ENCODE assay signal across 1 cellular context in the genomic region with DNA sequence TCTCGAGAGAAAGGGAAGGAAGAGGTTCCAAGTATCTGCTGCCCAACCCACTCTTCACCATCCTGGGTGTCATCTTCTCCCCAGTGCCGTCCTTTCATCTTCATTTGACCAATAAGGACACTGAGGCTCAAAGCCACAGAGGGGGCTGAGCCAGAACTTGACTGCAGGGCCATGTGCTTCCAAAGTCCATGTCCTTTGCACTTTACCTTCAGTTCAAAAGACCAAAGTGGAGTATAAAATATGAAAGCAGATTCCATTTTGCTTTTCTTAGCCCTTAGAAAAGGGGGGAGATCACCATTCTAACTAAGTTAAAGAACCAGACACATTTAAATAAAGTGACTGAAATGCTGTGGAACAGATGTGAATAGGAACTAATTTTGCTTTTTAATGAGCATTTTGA.
TF ChIP-seq lines count a peak whose summit lies in the region.

No MANE protein-coding gene starts in this region.

TF ChIP-seq in GM23338, 12 proteins besides CTCF, POLR2A, EP300 and RAD21:
- TF ChIP-seq, protein P1, sequence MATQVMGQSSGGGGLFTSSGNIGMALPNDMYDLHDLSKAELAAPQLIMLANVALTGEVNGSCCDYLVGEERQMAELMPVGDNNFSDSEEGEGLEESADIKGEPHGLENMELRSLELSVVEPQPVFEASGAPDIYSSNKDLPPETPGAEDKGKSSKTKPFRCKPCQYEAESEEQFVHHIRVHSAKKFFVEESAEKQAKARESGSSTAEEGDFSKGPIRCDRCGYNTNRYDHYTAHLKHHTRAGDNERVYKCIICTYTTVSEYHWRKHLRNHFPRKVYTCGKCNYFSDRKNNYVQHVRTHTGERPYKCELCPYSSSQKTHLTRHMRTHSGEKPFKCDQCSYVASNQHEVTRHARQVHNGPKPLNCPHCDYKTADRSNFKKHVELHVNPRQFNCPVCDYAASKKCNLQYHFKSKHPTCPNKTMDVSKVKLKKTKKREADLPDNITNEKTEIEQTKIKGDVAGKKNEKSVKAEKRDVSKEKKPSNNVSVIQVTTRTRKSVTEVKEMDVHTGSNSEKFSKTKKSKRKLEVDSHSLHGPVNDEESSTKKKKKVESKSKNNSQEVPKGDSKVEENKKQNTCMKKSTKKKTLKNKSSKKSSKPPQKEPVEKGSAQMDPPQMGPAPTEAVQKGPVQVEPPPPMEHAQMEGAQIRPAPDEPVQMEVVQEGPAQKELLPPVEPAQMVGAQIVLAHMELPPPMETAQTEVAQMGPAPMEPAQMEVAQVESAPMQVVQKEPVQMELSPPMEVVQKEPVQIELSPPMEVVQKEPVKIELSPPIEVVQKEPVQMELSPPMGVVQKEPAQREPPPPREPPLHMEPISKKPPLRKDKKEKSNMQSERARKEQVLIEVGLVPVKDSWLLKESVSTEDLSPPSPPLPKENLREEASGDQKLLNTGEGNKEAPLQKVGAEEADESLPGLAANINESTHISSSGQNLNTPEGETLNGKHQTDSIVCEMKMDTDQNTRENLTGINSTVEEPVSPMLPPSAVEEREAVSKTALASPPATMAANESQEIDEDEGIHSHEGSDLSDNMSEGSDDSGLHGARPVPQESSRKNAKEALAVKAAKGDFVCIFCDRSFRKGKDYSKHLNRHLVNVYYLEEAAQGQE (IDR thresholded peaks at IDR 0.05; ENCODE audit: unreplicated experiment) = no peak
- TF ChIP-seq ZNF331 (CRISPR knock-in tag; IDR thresholded peaks at IDR 0.05; ENCODE audit: low read depth) (no peak), JUNB (IDR thresholded peaks at IDR 0.05; ENCODE audit: unreplicated experiment) (no peak)
TF ChIP-seq in GM23338: peak in this region for 0.
